22 cellular contexts compared by ENCODE assay signal in the genomic region with DNA sequence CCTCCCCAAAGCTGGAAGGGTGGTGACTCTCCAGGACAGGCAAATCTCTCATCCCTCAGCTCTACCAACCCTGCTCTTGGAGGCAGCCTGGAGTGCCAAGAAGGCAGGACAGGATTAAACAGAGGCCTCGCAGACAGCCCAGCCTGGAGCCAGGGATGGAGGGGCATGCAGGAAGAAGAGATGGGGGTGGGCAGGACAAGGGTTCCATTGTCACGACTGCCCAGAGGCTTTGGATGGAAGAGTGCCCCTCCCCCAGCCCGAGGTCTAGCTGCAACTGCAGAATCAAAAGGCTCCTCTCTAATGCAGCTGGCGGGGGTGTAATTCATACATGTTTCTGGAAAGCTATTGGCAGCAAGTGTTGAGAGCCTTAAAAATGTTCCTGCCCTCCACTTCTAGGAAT.
A peak's percentile ranks its signal among the peaks of the same experiment; 100 is the strongest.
DNase-seq lines count a peak whose midpoint lies in the region; ATAC-seq lines count a peak whose summit lies in the region.
"Had no signal": no experiment of that assay in that cellular context is flagged by ENCODE, and none has a peak within 500 bp of the region (broad histone marks: within the 10 kb centered on the region; RNA-seq: fewer than 3 reads in every experiment).

No MANE protein-coding gene starts in this region.

- peak in 55 of 56 donors; percentile 27 to 97 (median 86) for DNase-seq in amygdala (lab: John Stamatoyannopoulos, UW)
- DNase-seq in foreskin melanocyte, result peak; percentile 97
- peak; percentile 92 for DNase-seq in midbrain (lab: John Stamatoyannopoulos, UW)
- DNase-seq in superior temporal gyrus (ENCODE audit: extremely low spot score), result peak; percentile 96
- no peak for DNase-seq in activated T-cell treated with anti-CD3 and anti-CD28 coated beads, Interleukin-2, amount 50 U/mL, for 1 hour
- DNase-seq: activated B cell treated with CpG ODN at 0.5 μM for 24 hours; activated CD4-positive, alpha-beta T cell treated with anti-CD3 and anti-CD28 coated beads, Interleukin-2, amount 50 U/mL, for 4 hours; activated CD8-positive, alpha-beta memory T cell treated with anti-CD3 and anti-CD28 coated beads, Interleukin-2, amount 50 U/mL, for 4 hours; activated naive CD8-positive, alpha-beta T cell treated with anti-CD3 and anti-CD28 coated beads for 36 hours; cerebellar nuclear complex; effector CD4-positive, alpha-beta T cell; foreskin keratinocyte; NCI-H1417; NCI-H2107; NCI-H524; PC-3; Right ventricle myocardium superior; stimulated activated CD4-positive, alpha-beta T cell treated with anti-CD3 and anti-CD28 coated beads, Interleukin-2, amount 100 ng/mL, for 48 hours; T-helper 9 cell had no signal

- ATAC-seq in HG02798 (IDR thresholded peaks at IDR 0.05; ENCODE audit: poor library complexity, unreplicated experiment), result no peak
- ATAC-seq in HG03565 (IDR thresholded peaks at IDR 0.05; ENCODE audit: unreplicated experiment), result no peak
- ATAC-seq: foreskin keratinocyte; PC-3; stimulated activated memory B cell treated with anti-CD40 and anti-IgM and Interleukin-4, amounts not matched to agents 10 μg/mL and 1 μg/mL and 100 μg/mL, for 72 hours had no signal
